In genomic region chr12:110073049-110073831, GRCh38 we compare ENCODE assay signal across 7 cellular contexts. TPM values are rescaled to one million over a fixed set of nuclear protein-coding genes. Genes with fewer than 3 reads are reported as not detected.
A peak's percentile ranks its signal among the peaks of the same experiment; 100 is the strongest.
DNase-seq lines count a peak whose midpoint lies in the region; ATAC-seq and TF ChIP-seq lines count a peak whose summit lies in the region.

No MANE protein-coding gene starts in this region.

- no peak overlapping the region for H3K9ac ChIP-seq in endodermal cell (ENCODE audit: extremely low read depth, low read length, poor library complexity, severe bottlenecking)

- H3K27me3 ChIP-seq in SJSA1 (replicated peaks) (no peaks in the 10 kb centered on the region), thoracic aorta (replicated peaks; ENCODE audit: insufficient read depth) (no peaks in the 10 kb centered on the region), endodermal cell (ENCODE audit: control insufficient read depth, insufficient read depth, low read length, poor library complexity, severe bottlenecking) (no peaks in the 10 kb centered on the region)

- H3K4me3 Mint-ChIP-seq in memory B cell = peak overlapping the region; percentile 63
- no peak overlapping the region for H3K4me3 Mint-ChIP-seq in endodermal cell

- H3K36me3 Mint-ChIP-seq in memory B cell = no peaks in the 10 kb centered on the region
- H3K36me3 Mint-ChIP-seq in endodermal cell (ENCODE audit: low read depth) = no peaks in the 10 kb centered on the region

- no peaks in the 10 kb centered on the region for H3K9me3 ChIP-seq in SJSA1 (replicated peaks)
- H3K9me3 ChIP-seq in thoracic aorta = no peaks in the 10 kb centered on the region
- no peaks in the 10 kb centered on the region for H3K9me3 ChIP-seq in endodermal cell (ENCODE audit: control insufficient read depth, low read length)

- H3K27me3 Mint-ChIP-seq in memory B cell (peaks cover 3% of the 10 kb centered on the region), endodermal cell (ENCODE audit: insufficient read depth) (peaks cover 8% of the 10 kb centered on the region)

- H3K27ac ChIP-seq in SJSA1 (no peak overlapping the region), thoracic aorta (no peak overlapping the region), endodermal cell (ENCODE audit: low read depth, low read length) (no peak overlapping the region)

- peak overlapping the region; percentile 41 for H3K4me3 ChIP-seq in HFF-Myc (replicated peaks; ENCODE audit: low read depth, low read length)
- peak overlapping the region; percentile 16; the same call in 1 of the 2 replicates for H3K4me3 ChIP-seq in SJSA1
- peak overlapping the region; percentile 27 to 28 for H3K4me3 ChIP-seq in cardiac fibroblast (replicated peaks in 1 of 2; ENCODE audit: low read depth in 2 of 2, low read length in 2 of 2)
- peak overlapping the region; percentile 69 for H3K4me3 ChIP-seq in thoracic aorta
- H3K4me3 ChIP-seq in endodermal cell (ENCODE audit: low read length) = no peak overlapping the region

- H3K36me3 ChIP-seq in SJSA1 = no peaks in the 10 kb centered on the region
- no peaks in the 10 kb centered on the region for H3K36me3 ChIP-seq in thoracic aorta
- H3K36me3 ChIP-seq in endodermal cell (ENCODE audit: control insufficient read depth, insufficient read depth, low read length) = no peaks in the 10 kb centered on the region

- H3K9me3 Mint-ChIP-seq in memory B cell (no peaks in the 10 kb centered on the region), endodermal cell (no peaks in the 10 kb centered on the region)

- 89 to 90% methylated on average over 13 to 18 of the region's 19 CpGs for WGBS in endodermal cell (ENCODE audit: insufficient coverage in 1 of 2, insufficient read length in 1 of 2), 2 experiments

- peak; percentile 19 for ATAC-seq in memory B cell (ENCODE audit: low read depth)
- no peak for ATAC-seq in thoracic aorta (ENCODE audit: insufficient number of reproducible peaks, low FRiP score, low read depth)

- TF ChIP-seq CTCF in HFF-Myc (IDR thresholded peaks at IDR 0.05; ENCODE audit: low read depth, low read length, missing control alignments) (no peak), cardiac fibroblast (IDR thresholded peaks at IDR 0.05; ENCODE audit: low read depth, low read length) (no peak), thoracic aorta (IDR thresholded peaks at IDR 0.05) (no peak), endodermal cell (conservative IDR thresholded peaks at IDR 0.05) (no peak)

- H3K4me1 Mint-ChIP-seq in memory B cell = peaks cover 4% of the 10 kb centered on the region
- H3K4me1 Mint-ChIP-seq in endodermal cell = no peaks in the 10 kb centered on the region

- H3K4me1 ChIP-seq in SJSA1 (replicated peaks) = peaks cover 5% of the 10 kb centered on the region
- peaks cover 0 to 16% of the 10 kb centered on the region in 2 donors for H3K4me1 ChIP-seq in thoracic aorta (ENCODE audit: control insufficient read depth in 1 of 2, low read depth in 2 of 2)
- no peaks in the 10 kb centered on the region for H3K4me1 ChIP-seq in endodermal cell (ENCODE audit: control insufficient read depth, insufficient read depth, low read length)

- H3K27ac Mint-ChIP-seq in memory B cell = no peak overlapping the region
- no peak overlapping the region for H3K27ac Mint-ChIP-seq in endodermal cell

- DNase-seq in HFF-Myc (ENCODE audit: extremely low read depth, low read depth) (no peak), SJSA1 (ENCODE audit: low read depth in 1 of 2, low spot score in 2 of 2) (no peak), cardiac fibroblast (ENCODE audit: low read depth in 2 of 2) (no peak), memory B cell (ENCODE audit: low spot score in 2 of 2) (no peak), thoracic aorta (ENCODE audit: low spot score) (no peak), endodermal cell (no peak), cortex of kidney (lab: John Stamatoyannopoulos, UW) (no peak)

RNA-seq across cellular contexts. Expression of gene C12orf76, which starts 24.9 kb away (rescaled TPM):
- 4.5 and 9.0 TPM in 2 replicates for total RNA-seq in SJSA1 (2014; rRNA removed; shearing (Covaris generic))
- total RNA-seq in thoracic aorta (10 to 100 TPM in 1 of 2 donors, 1 to 10 TPM in 1; 6.4 to 18.1 TPM), endodermal cell (10 to 100 TPM; 19.6 to 23.5 TPM)
- 26.7 TPM for polyA plus RNA-seq in endodermal cell (2013, experiment 1 of 2)
- polyA plus RNA-seq in endodermal cell (2013, experiment 2 of 2) = 26.4 TPM

RNA-seq across cellular contexts. Expression of gene IFT81, which starts 50.9 kb away (rescaled TPM):
- 9.8 and 10.6 TPM in 2 replicates for total RNA-seq in SJSA1 (2014; rRNA removed; shearing (Covaris generic))
- 10 to 100 TPM in 1 of 2 donors, 1 to 10 TPM in 1; 9.3 to 17.4 TPM for total RNA-seq in thoracic aorta
- 10 to 100 TPM; 20.2 to 29.6 TPM for total RNA-seq in endodermal cell
- polyA plus RNA-seq in endodermal cell (2013, experiment 1 of 2) = 31.5 TPM
- polyA plus RNA-seq in endodermal cell (2013, experiment 2 of 2) = 36.8 TPM
